Comparison of ENCODE assay signal across 9 cellular contexts in the genomic region with DNA sequence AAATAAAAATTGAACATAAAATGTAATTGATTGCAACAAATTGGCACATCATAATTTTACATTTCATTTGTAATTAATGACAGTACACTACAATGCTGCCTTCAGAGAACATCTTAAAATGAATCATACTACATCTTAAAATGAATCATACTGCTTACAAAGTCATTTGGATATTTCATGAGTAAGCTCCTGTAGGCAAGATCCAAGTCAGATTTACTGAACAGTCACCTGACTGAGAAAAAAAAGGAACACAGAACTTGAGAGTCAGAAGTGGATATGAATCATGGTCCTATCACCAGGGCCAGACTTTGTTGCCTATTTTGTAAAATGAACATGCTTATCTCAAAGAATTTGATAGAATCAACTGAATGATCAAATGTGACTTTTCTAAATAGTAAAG. TPM values are rescaled to one million over a fixed set of nuclear protein-coding genes. Genes with fewer than 3 reads are reported as not detected.
DNase-seq lines count a peak whose midpoint lies in the region; ATAC-seq, FAIRE-seq and TF ChIP-seq lines count a peak whose summit lies in the region.
"Had no signal": no experiment of that assay in that cellular context is flagged by ENCODE, and none has a peak within 500 bp of the region (broad histone marks: within the 10 kb centered on the region; RNA-seq: fewer than 3 reads in every experiment).

No MANE protein-coding gene starts in this region.

- in situ Hi-C loops in GM13977 (cut with MboI; ENCODE audit: low pct_unique_long_range_greater_than_20kb, low sequenced_read_pairs, unreplicated experiment) = no loop called here

- TF ChIP-seq CTCF in GM13977 (IDR thresholded peaks at IDR 0.05; ENCODE audit: extremely low read depth, insufficient read depth, missing control alignments) = no peak

- ATAC-seq in HG02852 (IDR thresholded peaks at IDR 0.05; ENCODE audit: unreplicated experiment) (peak; percentile 68), left colon (no peak)

- no peaks in the 10 kb centered on the region for H3K9me3 Mint-ChIP-seq in T-helper 2 cell treated with Interferon-gamma antibody and Interleukin-4, amounts not matched to agents 5 μg/mL and 100 μg/mL, for 36 hours

- intact Hi-C loops in left colon (cut with DNase I, micrococcal nuclease) = no loop called here

- DNase-seq in GM13977 (ENCODE audit: low spot score) (peak; percentile 61), NCI-H1048 (lab: John Stamatoyannopoulos, UW) (no peak), left colon (no peak), NCI-H510A treated with DMSO at 0.1 percent for 48 hours (lab: John Stamatoyannopoulos, UW) (no peak), NCI-H446 (lab: John Stamatoyannopoulos, UW) (no peak)
- DNase-seq in T-helper 2 cell treated with Interferon-gamma antibody and Interleukin-4, amounts not matched to agents 5 μg/mL and 100 μg/mL, for 36 hours (ENCODE audit: low spot score) = peak; percentile 23
- DNase-seq: left cardiac atrium had no signal

- H3K27me3 Mint-ChIP-seq in T-helper 2 cell treated with Interferon-gamma antibody and Interleukin-4, amounts not matched to agents 5 μg/mL and 100 μg/mL, for 36 hours (ENCODE audit: low read depth) = no peaks in the 10 kb centered on the region

- peaks cover 55% of the 10 kb centered on the region for H3K36me3 Mint-ChIP-seq in T-helper 2 cell treated with Interferon-gamma antibody and Interleukin-4, amounts not matched to agents 5 μg/mL and 100 μg/mL, for 36 hours (ENCODE audit: low read depth)

- peaks cover 30% of the 10 kb centered on the region for H3K4me1 Mint-ChIP-seq in T-helper 2 cell treated with Interferon-gamma antibody and Interleukin-4, amounts not matched to agents 5 μg/mL and 100 μg/mL, for 36 hours (ENCODE audit: low read depth)

- no peak overlapping the region for H3K4me3 Mint-ChIP-seq in T-helper 2 cell treated with Interferon-gamma antibody and Interleukin-4, amounts not matched to agents 5 μg/mL and 100 μg/mL, for 36 hours

- FAIRE-seq in islet of Langerhans (lab: Jason Lieb, UNC) = peak; percentile 95

- H3K27ac Mint-ChIP-seq in T-helper 2 cell treated with Interferon-gamma antibody and Interleukin-4, amounts not matched to agents 5 μg/mL and 100 μg/mL, for 36 hours = no peak overlapping the region

RNA-seq across cellular contexts. Expression of a gene that starts 32.7 kb away (rescaled TPM):
- 10 to 100 TPM; 13.2 to 27.6 TPM for total RNA-seq in left colon

RNA-seq across cellular contexts. Expression of a gene that starts 59.7 kb away (rescaled TPM):
- total RNA-seq in left colon = 10 to 100 TPM; 56.3 to 69.5 TPM

Comparison
In these comparisons a context has a peak if more than half of its experiments do, and no peak if none do; other contexts are left out.
1. DNase-seq: peak in GM13977 (single experiment) and T-helper 2 cell treated with Interferon-gamma antibody and Interleukin-4, amounts not matched to agents 5 μg/mL and 100 μg/mL, for 36 hours (single experiment); none in NCI-H1048 (single experiment), left colon (0 of 2), NCI-H510A treated with DMSO at 0.1 percent for 48 hours (single experiment) and NCI-H446 (0 of 2).